38 cellular contexts compared by ENCODE assay signal in genomic region chr12:13307143-13307831, GRCh38.
"Had no signal": no experiment of that assay in that cellular context is flagged by ENCODE, and none has a peak within 500 bp of the region (broad histone marks: within the 10 kb centered on the region; RNA-seq: fewer than 3 reads in every experiment).

No MANE protein-coding gene starts in this region.

- H3K9me3 Mint-ChIP-seq: activated CD4-positive, alpha-beta T cell treated with anti-CD3 and anti-CD28 coated beads, Interleukin-2, amount 10 ng/mL, durations not matched to agents 7 days and 5 days; activated naive CD4-positive, alpha-beta T cell treated with anti-CD3 and anti-CD28 coated beads, Interleukin-2, amount 50 U/mL, for 24 hours; activated naive CD8-positive, alpha-beta T cell treated with anti-CD3 and anti-CD28 coated beads, Interleukin-2, amount 10 ng/mL, durations not matched to agents 7 days and 5 days; activated T-cell treated with anti-CD3 and anti-CD28 coated beads, Interleukin-2, amount 50 U/mL, for 24 hours; activated T-helper 2 cell treated with anti-CD3 and anti-CD28 coated beads, Interferon-gamma antibody, Interleukin-2, Interleukin-4, amounts not matched to agents 10 μg/mL and 5 μg/mL and 100 μg/mL, durations not matched to agents 14 hours and 24 hours and 36 hours; T-helper 1 cell treated with Interleukin-12 subunit alpha and Interleukin-12 subunit beta and Interleukin-4 antibody, amounts not matched to agents 30 μg/mL and 1 μg/mL, for 36 hours; T-helper 2 cell treated with Interferon-gamma antibody and Interleukin-4, amounts not matched to agents 5 μg/mL and 100 μg/mL, for 36 hours; WTC11 had no signal

- H3K4me1 Mint-ChIP-seq: activated CD4-positive, alpha-beta T cell treated with anti-CD3 and anti-CD28 coated beads for 36 hours; activated CD4-positive, alpha-beta T cell treated with anti-CD3 and anti-CD28 coated beads, Interleukin-2, amount 10 ng/mL, durations not matched to agents 7 days and 5 days; activated naive CD4-positive, alpha-beta T cell treated with anti-CD3 and anti-CD28 coated beads, Interleukin-2, amount 50 U/mL, for 24 hours; activated naive CD8-positive, alpha-beta T cell treated with anti-CD3 and anti-CD28 coated beads, Interleukin-2, amount 10 ng/mL, durations not matched to agents 7 days and 5 days had no signal

- H3K4me3 ChIP-seq: body of pancreas, breast epithelium, PC-9, SJCRH30, SK-N-MC had no signal

- H3K4me1 ChIP-seq: body of pancreas, breast epithelium, SJCRH30 had no signal

- H3K27me3 ChIP-seq: body of pancreas, breast epithelium, SJCRH30 had no signal

- H3K36me3 ChIP-seq: breast epithelium, SJCRH30 had no signal

- H3K4me2 ChIP-seq: KMS-11, PC-9 had no signal

- H3K36me3 Mint-ChIP-seq: activated naive CD4-positive, alpha-beta T cell treated with anti-CD3 and anti-CD28 coated beads, Interleukin-2, amount 50 U/mL, for 24 hours; activated naive CD8-positive, alpha-beta T cell treated with anti-CD3 and anti-CD28 coated beads, Interleukin-2, amount 10 ng/mL, durations not matched to agents 7 days and 5 days; WTC11 had no signal

- H3K4me3 Mint-ChIP-seq: activated CD4-positive, alpha-beta T cell treated with anti-CD3 and anti-CD28 coated beads for 36 hours; activated CD4-positive, alpha-beta T cell treated with anti-CD3 and anti-CD28 coated beads, Interleukin-2, amount 10 ng/mL, durations not matched to agents 7 days and 5 days; activated CD8-positive, alpha-beta T cell treated with anti-CD3 and anti-CD28 coated beads, Interleukin-2, amount 10 ng/mL, durations not matched to agents 7 days and 5 days; activated naive CD4-positive, alpha-beta T cell treated with anti-CD3 and anti-CD28 coated beads, Interleukin-2, amount 50 U/mL, for 24 hours; activated naive CD8-positive, alpha-beta T cell treated with anti-CD3 and anti-CD28 coated beads, Interleukin-2, amount 10 ng/mL, durations not matched to agents 7 days and 5 days; activated T-cell treated with anti-CD3 and anti-CD28 coated beads, Interleukin-2, amount 50 U/mL, for 24 hours; T-helper 1 cell treated with Interleukin-12 subunit alpha and Interleukin-12 subunit beta and Interleukin-4 antibody, amounts not matched to agents 30 μg/mL and 1 μg/mL, for 36 hours; T-helper 2 cell treated with Interferon-gamma antibody and Interleukin-4, amounts not matched to agents 5 μg/mL and 100 μg/mL, for 36 hours; WTC11 had no signal

- ATAC-seq: activated CD4-positive, alpha-beta T cell treated with anti-CD3 and anti-CD28 coated beads for 36 hours; activated CD4-positive, CD25-positive, alpha-beta regulatory T cell treated with anti-CD3 and anti-CD28 coated beads, Interleukin-2, amount 50 U/mL, for 24 hours; activated CD8-positive, alpha-beta T cell treated with anti-CD3 and anti-CD28 coated beads, Interleukin-2, amount 10 ng/mL, durations not matched to agents 7 days and 5 days; body of pancreas; WTC11 had no signal

- DNase-seq: activated CD4-positive, alpha-beta T cell treated with anti-CD3 and anti-CD28 coated beads for 36 hours; activated CD4-positive, alpha-beta T cell treated with anti-CD3 and anti-CD28 coated beads, Interleukin-2, amount 10 ng/mL, durations not matched to agents 7 days and 5 days; activated CD4-positive, alpha-beta T cell treated with anti-CD3 and anti-CD28 coated beads, Interleukin-2, amount 50 U/mL, for 48 hours; activated CD8-positive, alpha-beta T cell treated with anti-CD3 and anti-CD28 coated beads, Interleukin-2, amount 10 ng/mL, durations not matched to agents 7 days and 5 days; activated gamma-delta T cell; activated naive CD4-positive, alpha-beta T cell treated with Interleukin-2 at 50 U/mL for 16 hours; activated naive CD8-positive, alpha-beta T cell treated with anti-CD3 and anti-CD28 coated beads, Interleukin-2, amount 10 ng/mL, durations not matched to agents 7 days and 5 days; activated T-cell treated with anti-CD3 and anti-CD28 coated beads, Interleukin-2, amount 50 U/mL, for 24 hours; amygdala; body of pancreas; caudate nucleus; cerebellar nuclear complex; MM.1S; MV-4-11; NCI-H1092; NCI-H1417; NCI-H146; NCI-H187; NCI-H2029 treated with DMSO at 0.1 percent for 48 hours; NCI-H2107; NCI-H2171; NCI-H510A; NCI-H526; NCI-H748 treated with DMSO at 0.1 percent for 48 hours; NK-92 treated with Interleukin-12 subunit alpha and Interleukin-12 subunit beta, amount 100 ng/mL, for 24 hours; PC-9; SHP77; SJCRH30 had no signal

- H3K27ac Mint-ChIP-seq: activated CD4-positive, alpha-beta T cell treated with anti-CD3 and anti-CD28 coated beads for 36 hours; activated CD4-positive, alpha-beta T cell treated with anti-CD3 and anti-CD28 coated beads, Interleukin-2, amount 10 ng/mL, durations not matched to agents 7 days and 5 days; activated CD8-positive, alpha-beta T cell treated with anti-CD3 and anti-CD28 coated beads, Interleukin-2, amount 10 ng/mL, durations not matched to agents 7 days and 5 days; activated naive CD4-positive, alpha-beta T cell treated with anti-CD3 and anti-CD28 coated beads, Interleukin-2, amount 50 U/mL, for 24 hours; activated naive CD8-positive, alpha-beta T cell treated with anti-CD3 and anti-CD28 coated beads, Interleukin-2, amount 10 ng/mL, durations not matched to agents 7 days and 5 days; activated T-cell treated with anti-CD3 and anti-CD28 coated beads, Interleukin-2, amount 50 U/mL, for 24 hours; activated T-helper 2 cell treated with anti-CD3 and anti-CD28 coated beads, Interferon-gamma antibody, Interleukin-2, Interleukin-4, amounts not matched to agents 10 μg/mL and 5 μg/mL and 100 μg/mL, durations not matched to agents 14 hours and 24 hours and 36 hours; T-helper 1 cell treated with Interleukin-12 subunit alpha and Interleukin-12 subunit beta and Interleukin-4 antibody, amounts not matched to agents 30 μg/mL and 1 μg/mL, for 36 hours; T-helper 2 cell treated with Interferon-gamma antibody and Interleukin-4, amounts not matched to agents 5 μg/mL and 100 μg/mL, for 36 hours; WTC11 had no signal

- H3K9me3 ChIP-seq: body of pancreas, breast epithelium, SJCRH30 had no signal

- H3K9ac ChIP-seq: KMS-11 had no signal

- H3K27ac ChIP-seq: body of pancreas, breast epithelium, KMS-11, PC-9, RWPE1, SJCRH30, SK-N-MC had no signal

- H2AFZ ChIP-seq: PC-9 had no signal
